ENCODE assay signal across 12 cellular contexts in genomic region chr11:47245586-47246357, GRCh38.
"Had no signal": no experiment of that assay in that cellular context is flagged by ENCODE, and none has a peak within 500 bp of the region (broad histone marks: within the 10 kb centered on the region; RNA-seq: fewer than 3 reads in every experiment).

No MANE protein-coding gene starts in this region.

- H3K9me3 Mint-ChIP-seq: activated T-cell treated with anti-CD3 and anti-CD28 coated beads, Interleukin-2, amount 50 U/mL, for 4 hours; stimulated activated memory B cell treated with anti-CD40 and anti-IgM and Interleukin-4, amounts not matched to agents 10 μg/mL and 1 μg/mL and 100 μg/mL, for 72 hours; T-cell had no signal

- H3K4me3 Mint-ChIP-seq: activated T-cell treated with anti-CD3 and anti-CD28 coated beads, Interleukin-2, amount 50 U/mL, for 4 hours; stimulated activated memory B cell treated with anti-CD40 and anti-IgM and Interleukin-4, amounts not matched to agents 10 μg/mL and 1 μg/mL and 100 μg/mL, for 72 hours had no signal

- H3K27ac ChIP-seq: ovary had no signal

- H3K9me3 ChIP-seq: breast epithelium, ovary, sigmoid colon had no signal

- H3K27ac Mint-ChIP-seq: stimulated activated memory B cell treated with anti-CD40 and anti-IgM and Interleukin-4, amounts not matched to agents 10 μg/mL and 1 μg/mL and 100 μg/mL, for 72 hours; T-cell had no signal

- H3K27me3 ChIP-seq: breast epithelium, ovary, sigmoid colon had no signal

- H3K27me3 Mint-ChIP-seq: stimulated activated memory B cell treated with anti-CD40 and anti-IgM and Interleukin-4, amounts not matched to agents 10 μg/mL and 1 μg/mL and 100 μg/mL, for 72 hours; T-cell had no signal

- H3K36me3 ChIP-seq: breast epithelium, ovary had no signal

- DNase-seq: activated CD4-positive, alpha-beta T cell treated with anti-CD3 and anti-CD28 coated beads, Interleukin-2, amount 50 U/mL, for 1 hour; activated gamma-delta T cell; activated T-cell treated with anti-CD3 and anti-CD28 coated beads, Interleukin-2, amount 50 U/mL, for 4 hours; cerebellar nuclear complex; midbrain; ovary; sigmoid colon; T-cell; T1000 had no signal

- H3K4me3 ChIP-seq: breast epithelium, lung, ovary, sigmoid colon had no signal
